In the genomic region with DNA sequence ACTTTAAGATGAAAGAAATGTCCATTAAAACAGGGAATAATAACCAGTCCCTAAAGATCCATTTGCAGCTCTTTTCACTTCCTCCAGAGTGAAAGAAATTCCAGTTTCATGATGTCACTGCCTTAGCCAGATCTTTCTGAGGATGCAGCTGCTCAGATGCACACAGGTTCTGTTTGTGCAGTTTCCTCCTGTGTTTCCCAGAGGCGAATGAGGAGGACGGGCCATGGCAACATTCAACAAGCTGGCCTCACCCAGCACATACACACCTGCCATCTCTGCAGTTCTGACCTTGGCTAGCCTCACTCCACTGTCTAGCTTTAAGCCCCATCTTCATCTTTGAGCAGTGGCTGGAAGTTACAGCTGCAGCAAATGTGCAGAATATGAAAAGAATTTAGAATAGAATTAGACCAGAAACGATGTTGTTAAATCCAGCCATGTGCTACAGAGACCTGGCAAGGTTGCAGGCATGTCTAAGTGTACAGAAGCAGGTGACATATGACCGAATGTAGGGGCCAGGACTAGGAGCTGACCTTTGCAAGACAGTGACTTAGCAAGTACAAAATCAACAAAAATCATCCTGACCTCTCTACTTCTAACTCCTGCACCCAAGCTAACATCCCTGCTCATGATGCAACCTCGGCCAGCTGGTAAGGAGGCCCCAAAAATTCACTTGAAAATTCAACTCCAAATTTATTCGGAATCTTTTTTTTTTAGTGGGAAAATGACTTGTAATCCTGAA, we compare ENCODE assay signal across 12 cellular contexts. TPM values are rescaled to one million over a fixed set of nuclear protein-coding genes. Genes with fewer than 3 reads are reported as not detected.
DNase-seq lines count a peak whose midpoint lies in the region; ATAC-seq and TF ChIP-seq lines count a peak whose summit lies in the region.
"Had no signal": no experiment of that assay in that cellular context is flagged by ENCODE, and none has a peak within 500 bp of the region (broad histone marks: within the 10 kb centered on the region; RNA-seq: fewer than 3 reads in every experiment).

No MANE protein-coding gene starts in this region.

- H3K27me3 ChIP-seq in foreskin keratinocyte (peaks cover 4% of the 10 kb centered on the region), Peyer's patch (no peaks in the 10 kb centered on the region)
- H3K27me3 ChIP-seq: thyroid gland had no signal

- TF ChIP-seq POLR2A in Peyer's patch (IDR thresholded peaks at IDR 0.05): no peak

- no peak overlapping the region for H3K27ac ChIP-seq in foreskin keratinocyte
- no peak overlapping the region for H3K27ac ChIP-seq in Peyer's patch
- H3K27ac ChIP-seq: epithelial cell of prostate, thyroid gland had no signal

- peak; percentile 26 for DNase-seq in ELF-1 (ENCODE audit: low read depth, low spot score)
- peak; percentile 75 for DNase-seq in RPMI7951 (ENCODE audit: low read depth)
- peak; percentile 52 to 78 for DNase-seq in foreskin keratinocyte
- DNase-seq in pulmonary artery endothelial cell (ENCODE audit: low read depth, low spot score): peak; percentile 91
- no peak for DNase-seq in Peyer's patch
- no peak for DNase-seq in activated CD4-positive, alpha-beta T cell treated with anti-CD3 and anti-CD28 coated beads for 4 hours
- DNase-seq: activated T-cell treated with anti-CD3 and anti-CD28 coated beads for 4 hours, SHP77, thyroid gland had no signal

- ATAC-seq in foreskin keratinocyte (peak; percentile 61), GM19023 (IDR thresholded peaks at IDR 0.05; ENCODE audit: unreplicated experiment) (no peak), HG03095 (IDR thresholded peaks at IDR 0.05; ENCODE audit: unreplicated experiment) (no peak)

- H3K4me1 ChIP-seq in foreskin keratinocyte: no peaks in the 10 kb centered on the region
- peaks cover 0 to 3% (median 0%) of the 10 kb centered on the region in 4 donors for H3K4me1 ChIP-seq in Peyer's patch

- no peak overlapping the region for H3K4me3 ChIP-seq in Peyer's patch
- H3K4me3 ChIP-seq: thyroid gland had no signal

- H3K36me3 ChIP-seq in Peyer's patch: no peaks in the 10 kb centered on the region
- H3K36me3 ChIP-seq: thyroid gland had no signal

- H3K9me3 ChIP-seq in Peyer's patch: no peaks in the 10 kb centered on the region
- H3K9me3 ChIP-seq: thyroid gland had no signal

- no peak for TF ChIP-seq CTCF in foreskin keratinocyte (conservative IDR thresholded peaks at IDR 0.05)
- no peak for TF ChIP-seq CTCF in Peyer's patch (IDR thresholded peaks at IDR 0.05)

RNA-seq across cellular contexts. Expression of a gene that starts 35.0 kb away (rescaled TPM):
- 2.2 and 2.3 TPM in 2 replicates for total RNA-seq in RPMI7951 (2014; rRNA removed; shearing (Covaris generic))
- total RNA-seq in foreskin keratinocyte (6.9 and 7.8 TPM in 2 replicates), pulmonary artery endothelial cell (8.7 and 18.9 TPM in 2 replicates), Peyer's patch (10 to 100 TPM in 1 of 4 donors, 1 to 10 TPM in 3; 3.3 to 10.7 (median 4.7) TPM)
- polyA plus RNA-seq in foreskin keratinocyte: 9.2 and 9.4 TPM in 2 replicates

Comparison
In these comparisons a context has a peak if more than half of its experiments do, and no peak if none do; other contexts are left out.
1. DNase-seq: peak in ELF-1 (single experiment), RPMI7951 (single experiment), foreskin keratinocyte (2 of 2) and pulmonary artery endothelial cell (single experiment); none in Peyer's patch (0 of 3) and activated CD4-positive, alpha-beta T cell treated with anti-CD3 and anti-CD28 coated beads for 4 hours (0 of 2).